Comparison of ENCODE assay signal across 24 cellular contexts in the genomic region with DNA sequence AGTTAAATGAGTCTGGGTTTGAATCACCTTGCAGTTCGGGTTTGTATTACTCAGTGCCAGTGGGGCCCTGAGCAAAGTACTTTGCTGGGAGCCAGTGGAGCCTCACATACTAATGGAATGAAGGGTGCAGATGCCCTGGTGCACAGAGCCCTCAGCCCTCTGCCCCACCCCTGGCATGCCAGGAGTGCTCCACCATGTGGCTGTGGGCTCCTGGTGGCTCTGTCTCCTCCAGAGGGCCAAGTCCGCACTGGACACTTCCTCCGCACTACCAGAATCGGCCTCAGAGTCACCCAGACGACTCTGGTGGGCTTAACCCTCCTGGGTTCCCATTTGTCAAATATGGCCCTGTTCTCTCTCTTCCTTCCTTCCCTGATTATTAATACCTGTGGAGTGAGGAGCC.
"Had no signal": no experiment of that assay in that cellular context is flagged by ENCODE, and none has a peak within 500 bp of the region (broad histone marks: within the 10 kb centered on the region; RNA-seq: fewer than 3 reads in every experiment).

No MANE protein-coding gene starts in this region.

- ATAC-seq: activated CD8-positive, alpha-beta T cell treated with anti-CD3 and anti-CD28 coated beads for 36 hours; activated T-cell treated with anti-CD3 and anti-CD28 coated beads, Interleukin-2, amount 50 U/mL, for 4 hours; activated T-helper 17 cell treated with anti-CD3 and anti-CD28 coated beads, Interleukin-2, amount 50 U/mL, for 72 hours; heart right ventricle; left lung; natural killer cell; right cardiac atrium; stimulated activated naive CD8-positive, alpha-beta T cell treated with anti-CD3 and anti-CD28 coated beads, Interleukin-15, amount 100 ng/mL, for 72 hours; upper lobe of right lung had no signal

- H3K4me1 ChIP-seq: heart right ventricle, left lung, lower lobe of right lung, suprapubic skin, tibial artery, upper lobe of right lung had no signal

- H3K9me3 ChIP-seq: esophagus squamous epithelium, heart right ventricle, left lung, lower lobe of right lung, suprapubic skin, tibial artery, upper lobe of right lung had no signal

- FAIRE-seq: astrocyte had no signal

- H3K36me3 ChIP-seq: brain microvascular endothelial cell, esophagus squamous epithelium, heart right ventricle, left lung, lower lobe of right lung, suprapubic skin, tibial artery, upper lobe of right lung had no signal

- H3K27ac ChIP-seq: brain microvascular endothelial cell, esophagus squamous epithelium, heart right ventricle, left lung, lower lobe of right lung, suprapubic skin, tibial artery, upper lobe of right lung had no signal

- DNase-seq: activated B cell treated with CpG ODN at 0.5 μM for 24 hours; activated CD4-positive, alpha-beta T cell treated with anti-CD3 and anti-CD28 coated beads, Interleukin-2, amount 50 U/mL, for 1 hour; activated CD8-positive, alpha-beta T cell treated with anti-CD3 and anti-CD28 coated beads for 36 hours; activated gamma-delta T cell treated with Interleukin-2 at 50 U/mL for 16 hours; activated naive CD4-positive, alpha-beta T cell treated with anti-CD3 and anti-CD28 coated beads, Interleukin-2, amount 50 U/mL, for 16 hours; activated T-cell treated with anti-CD3 and anti-CD28 coated beads, Interleukin-2, amount 50 U/mL, for 4 hours; amniotic stem cell; brain microvascular endothelial cell; esophagus squamous epithelium; foreskin melanocyte; heart right ventricle; left lung; lower lobe of right lung; mesenchymal stem cell; natural killer cell; right cardiac atrium; stimulated activated CD4-positive, alpha-beta T cell treated with anti-CD3 and anti-CD28 coated beads, Interleukin-4, amount 100 ng/mL, for 1 hour; stimulated activated naive CD8-positive, alpha-beta T cell treated with anti-CD3 and anti-CD28 coated beads, Interleukin-15, amount 100 ng/mL, for 72 hours; T-helper 2 cell; tibial artery; upper lobe of right lung had no signal

- H3K27me3 ChIP-seq: brain microvascular endothelial cell had no signal

- H3K4me3 ChIP-seq: esophagus squamous epithelium, heart right ventricle, left lung, lower lobe of right lung, suprapubic skin, tibial artery, upper lobe of right lung had no signal
